In the genomic region with DNA sequence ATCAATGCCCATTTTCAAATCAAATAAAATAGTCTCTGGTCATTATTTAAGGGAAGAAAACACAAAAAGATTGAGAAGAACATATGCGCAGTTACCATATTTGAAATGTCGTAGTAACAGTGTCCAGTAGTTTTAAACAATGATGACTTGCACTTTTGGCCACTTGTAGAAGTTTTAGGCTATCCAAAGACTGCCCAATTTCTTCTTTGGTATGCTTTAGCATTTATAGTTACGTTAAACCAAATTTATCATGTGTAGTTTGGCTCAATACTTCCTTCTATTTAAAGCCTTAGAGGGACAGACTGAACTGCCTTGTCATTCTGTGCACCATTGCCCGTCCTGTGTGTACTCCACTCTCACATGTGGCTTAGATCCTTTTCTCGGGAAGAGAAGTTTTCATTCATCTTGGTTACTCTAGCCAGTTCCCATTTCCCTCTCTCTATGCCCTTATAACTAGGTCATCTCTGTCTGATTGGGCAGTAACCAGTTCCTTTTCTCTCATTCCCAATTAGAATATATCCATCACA, we compare ENCODE assay signal across 1 cellular context.
A peak's percentile ranks its signal among the peaks of the same experiment; 100 is the strongest.
TF ChIP-seq lines count a peak whose summit lies in the region.

No MANE protein-coding gene starts in this region.

TF ChIP-seq in K562, 482 proteins besides CTCF, POLR2A, EP300 and RAD21:
- no peak for TF ChIP-seq HDAC3 (IDR thresholded peaks at IDR 0.05; ENCODE audit: borderline replicate concordance, partially characterized antibody)
- TF ChIP-seq MYNN (IDR thresholded peaks at IDR 0.05) = no peak
- no peak for TF ChIP-seq MYNN (CRISPR knock-in tag; IDR thresholded peaks at IDR 0.05)
- TF ChIP-seq, protein P1, sequence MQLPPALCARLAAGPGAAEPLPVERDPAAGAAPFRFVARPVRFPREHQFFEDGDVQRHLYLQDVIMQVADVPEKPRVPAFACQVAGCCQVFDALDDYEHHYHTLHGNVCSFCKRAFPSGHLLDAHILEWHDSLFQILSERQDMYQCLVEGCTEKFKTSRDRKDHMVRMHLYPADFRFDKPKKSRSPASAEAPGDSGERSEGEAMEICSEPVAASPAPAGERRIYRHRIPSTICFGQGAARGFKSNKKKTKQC (CRISPR knock-in tag; IDR thresholded peaks at IDR 0.05) = no peak
- peak; percentile 76 for TF ChIP-seq MAFG (tag; conservative IDR thresholded peaks at IDR 0.05)
- peak; percentile 54; the same call in 1 of the 2 replicates for TF ChIP-seq C11orf30 (IDR thresholded peaks at IDR 0.05; ENCODE audit: low read depth)
- no peak for TF ChIP-seq ZZZ3 (IDR thresholded peaks at IDR 0.05)
- TF ChIP-seq HDAC6 (IDR thresholded peaks at IDR 0.05; ENCODE audit: low read depth, low read length) = no peak
- no peak for TF ChIP-seq FOXP1 (CRISPR knock-in tag; IDR thresholded peaks at IDR 0.05)
- TF ChIP-seq, protein P2, sequence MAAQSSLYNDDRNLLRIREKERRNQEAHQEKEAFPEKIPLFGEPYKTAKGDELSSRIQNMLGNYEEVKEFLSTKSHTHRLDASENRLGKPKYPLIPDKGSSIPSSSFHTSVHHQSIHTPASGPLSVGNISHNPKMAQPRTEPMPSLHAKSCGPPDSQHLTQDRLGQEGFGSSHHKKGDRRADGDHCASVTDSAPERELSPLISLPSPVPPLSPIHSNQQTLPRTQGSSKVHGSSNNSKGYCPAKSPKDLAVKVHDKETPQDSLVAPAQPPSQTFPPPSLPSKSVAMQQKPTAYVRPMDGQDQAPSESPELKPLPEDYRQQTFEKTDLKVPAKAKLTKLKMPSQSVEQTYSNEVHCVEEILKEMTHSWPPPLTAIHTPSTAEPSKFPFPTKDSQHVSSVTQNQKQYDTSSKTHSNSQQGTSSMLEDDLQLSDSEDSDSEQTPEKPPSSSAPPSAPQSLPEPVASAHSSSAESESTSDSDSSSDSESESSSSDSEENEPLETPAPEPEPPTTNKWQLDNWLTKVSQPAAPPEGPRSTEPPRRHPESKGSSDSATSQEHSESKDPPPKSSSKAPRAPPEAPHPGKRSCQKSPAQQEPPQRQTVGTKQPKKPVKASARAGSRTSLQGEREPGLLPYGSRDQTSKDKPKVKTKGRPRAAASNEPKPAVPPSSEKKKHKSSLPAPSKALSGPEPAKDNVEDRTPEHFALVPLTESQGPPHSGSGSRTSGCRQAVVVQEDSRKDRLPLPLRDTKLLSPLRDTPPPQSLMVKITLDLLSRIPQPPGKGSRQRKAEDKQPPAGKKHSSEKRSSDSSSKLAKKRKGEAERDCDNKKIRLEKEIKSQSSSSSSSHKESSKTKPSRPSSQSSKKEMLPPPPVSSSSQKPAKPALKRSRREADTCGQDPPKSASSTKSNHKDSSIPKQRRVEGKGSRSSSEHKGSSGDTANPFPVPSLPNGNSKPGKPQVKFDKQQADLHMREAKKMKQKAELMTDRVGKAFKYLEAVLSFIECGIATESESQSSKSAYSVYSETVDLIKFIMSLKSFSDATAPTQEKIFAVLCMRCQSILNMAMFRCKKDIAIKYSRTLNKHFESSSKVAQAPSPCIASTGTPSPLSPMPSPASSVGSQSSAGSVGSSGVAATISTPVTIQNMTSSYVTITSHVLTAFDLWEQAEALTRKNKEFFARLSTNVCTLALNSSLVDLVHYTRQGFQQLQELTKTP (IDR thresholded peaks at IDR 0.05; ENCODE audit: low read depth in 1 of 2, partially characterized antibody in 2 of 2) = no peak
- TF ChIP-seq ILK (tag; IDR thresholded peaks at IDR 0.05; ENCODE audit: borderline replicate concordance, low read depth) = no peak
- TF ChIP-seq, protein P3, sequence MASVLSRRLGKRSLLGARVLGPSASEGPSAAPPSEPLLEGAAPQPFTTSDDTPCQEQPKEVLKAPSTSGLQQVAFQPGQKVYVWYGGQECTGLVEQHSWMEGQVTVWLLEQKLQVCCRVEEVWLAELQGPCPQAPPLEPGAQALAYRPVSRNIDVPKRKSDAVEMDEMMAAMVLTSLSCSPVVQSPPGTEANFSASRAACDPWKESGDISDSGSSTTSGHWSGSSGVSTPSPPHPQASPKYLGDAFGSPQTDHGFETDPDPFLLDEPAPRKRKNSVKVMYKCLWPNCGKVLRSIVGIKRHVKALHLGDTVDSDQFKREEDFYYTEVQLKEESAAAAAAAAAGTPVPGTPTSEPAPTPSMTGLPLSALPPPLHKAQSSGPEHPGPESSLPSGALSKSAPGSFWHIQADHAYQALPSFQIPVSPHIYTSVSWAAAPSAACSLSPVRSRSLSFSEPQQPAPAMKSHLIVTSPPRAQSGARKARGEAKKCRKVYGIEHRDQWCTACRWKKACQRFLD (CRISPR knock-in tag; IDR thresholded peaks at IDR 0.05) = no peak
- TF ChIP-seq, protein P4, sequence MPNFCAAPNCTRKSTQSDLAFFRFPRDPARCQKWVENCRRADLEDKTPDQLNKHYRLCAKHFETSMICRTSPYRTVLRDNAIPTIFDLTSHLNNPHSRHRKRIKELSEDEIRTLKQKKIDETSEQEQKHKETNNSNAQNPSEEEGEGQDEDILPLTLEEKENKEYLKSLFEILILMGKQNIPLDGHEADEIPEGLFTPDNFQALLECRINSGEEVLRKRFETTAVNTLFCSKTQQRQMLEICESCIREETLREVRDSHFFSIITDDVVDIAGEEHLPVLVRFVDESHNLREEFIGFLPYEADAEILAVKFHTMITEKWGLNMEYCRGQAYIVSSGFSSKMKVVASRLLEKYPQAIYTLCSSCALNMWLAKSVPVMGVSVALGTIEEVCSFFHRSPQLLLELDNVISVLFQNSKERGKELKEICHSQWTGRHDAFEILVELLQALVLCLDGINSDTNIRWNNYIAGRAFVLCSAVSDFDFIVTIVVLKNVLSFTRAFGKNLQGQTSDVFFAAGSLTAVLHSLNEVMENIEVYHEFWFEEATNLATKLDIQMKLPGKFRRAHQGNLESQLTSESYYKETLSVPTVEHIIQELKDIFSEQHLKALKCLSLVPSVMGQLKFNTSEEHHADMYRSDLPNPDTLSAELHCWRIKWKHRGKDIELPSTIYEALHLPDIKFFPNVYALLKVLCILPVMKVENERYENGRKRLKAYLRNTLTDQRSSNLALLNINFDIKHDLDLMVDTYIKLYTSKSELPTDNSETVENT (CRISPR knock-in tag; IDR thresholded peaks at IDR 0.05) = no peak
- TF ChIP-seq ZC3H4 (CRISPR knock-in tag; IDR thresholded peaks at IDR 0.05; ENCODE audit: borderline replicate concordance) = no peak
- no peak for TF ChIP-seq SMARCB1 (IDR thresholded peaks at IDR 0.05; ENCODE audit: insufficient read length, low read depth)
- TF ChIP-seq RBM15 (IDR thresholded peaks at IDR 0.05; ENCODE audit: insufficient read depth, low read length) = no peak
- TF ChIP-seq STAT5A (IDR thresholded peaks at IDR 0.05; ENCODE audit: borderline replicate concordance, low read length) = no peak
- peak; percentile 52; the same call in 1 of the 2 replicates for TF ChIP-seq NFE2L1 (tag; IDR thresholded peaks at IDR 0.05; ENCODE audit: borderline replicate concordance, low read depth)
- TF ChIP-seq NCOR1 (IDR thresholded peaks at IDR 0.05) = no peak
- no peak for TF ChIP-seq RBM39 (optimal IDR thresholded peaks at IDR 0.05; ENCODE audit: low read depth, low read length)
- TF ChIP-seq, protein P5, sequence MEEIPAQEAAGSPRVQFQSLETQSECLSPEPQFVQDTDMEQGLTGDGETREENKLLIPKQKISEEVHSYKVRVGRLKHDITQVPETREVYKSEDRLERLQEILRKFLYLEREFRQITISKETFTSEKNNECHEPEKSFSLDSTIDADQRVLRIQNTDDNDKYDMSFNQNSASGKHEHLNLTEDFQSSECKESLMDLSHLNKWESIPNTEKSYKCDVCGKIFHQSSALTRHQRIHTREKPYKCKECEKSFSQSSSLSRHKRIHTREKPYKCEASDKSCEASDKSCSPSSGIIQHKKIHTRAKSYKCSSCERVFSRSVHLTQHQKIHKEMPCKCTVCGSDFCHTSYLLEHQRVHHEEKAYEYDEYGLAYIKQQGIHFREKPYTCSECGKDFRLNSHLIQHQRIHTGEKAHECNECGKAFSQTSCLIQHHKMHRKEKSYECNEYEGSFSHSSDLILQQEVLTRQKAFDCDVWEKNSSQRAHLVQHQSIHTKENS (CRISPR knock-in tag; IDR thresholded peaks at IDR 0.05) = no peak
- TF ChIP-seq THRAP3 (IDR thresholded peaks at IDR 0.05; ENCODE audit: borderline replicate concordance) = no peak
- no peak for TF ChIP-seq TAF7 (tag; IDR thresholded peaks at IDR 0.05)
- peak; percentile 64 for TF ChIP-seq ZNF316 (IDR thresholded peaks at IDR 0.05)
- TF ChIP-seq FOXK1 (CRISPR knock-in tag; IDR thresholded peaks at IDR 0.05; ENCODE audit: borderline replicate concordance) = no peak
- no peak for TF ChIP-seq ZNF780A (CRISPR knock-in tag; IDR thresholded peaks at IDR 0.05)
- TF ChIP-seq KLF16 (IDR thresholded peaks at IDR 0.05) = no peak
- no peak for TF ChIP-seq ZNF347 (CRISPR knock-in tag; IDR thresholded peaks at IDR 0.05; ENCODE audit: low read depth)
- TF ChIP-seq NR4A1 (CRISPR knock-in tag; IDR thresholded peaks at IDR 0.05) = no peak
- TF ChIP-seq NR4A1 (tag; IDR thresholded peaks at IDR 0.05) = no peak
- no peak for TF ChIP-seq HIVEP1 (CRISPR knock-in tag; IDR thresholded peaks at IDR 0.05)
- peak; percentile 38; the same call in 1 of the 2 replicates for TF ChIP-seq NFE2 (IDR thresholded peaks at IDR 0.05; ENCODE audit: low read depth)
- TF ChIP-seq ZNF23 (CRISPR knock-in tag; IDR thresholded peaks at IDR 0.05) = no peak
